ENCODE assay signal across 17 cellular contexts in genomic region chr7:108589874-108590273, GRCh38. TPM values are rescaled to one million over a fixed set of nuclear protein-coding genes. Genes with fewer than 3 reads are reported as not detected.
DNase-seq lines count a peak whose midpoint lies in the region; ATAC-seq and TF ChIP-seq lines count a peak whose summit lies in the region.
"Had no signal": no experiment of that assay in that cellular context is flagged by ENCODE, and none has a peak within 500 bp of the region (broad histone marks: within the 10 kb centered on the region; RNA-seq: fewer than 3 reads in every experiment).

No MANE protein-coding gene starts in this region.

- intact Hi-C loops in activated CD8-positive, alpha-beta T cell treated with anti-CD3 and anti-CD28 coated beads for 36 hours (cut with micrococcal nuclease): no loop called here

- POLR2A ChIA-PET in activated CD8-positive, alpha-beta T cell treated with anti-CD3 and anti-CD28 coated beads for 36 hours (lab: Charles Lee): no interaction called here

- no peaks in the 10 kb centered on the region for H3K36me3 Mint-ChIP-seq in chondrocyte (ENCODE audit: low read depth)
- no peaks in the 10 kb centered on the region for H3K36me3 Mint-ChIP-seq in nephron progenitor cell (ENCODE audit: low read depth)
- no peaks in the 10 kb centered on the region for H3K36me3 Mint-ChIP-seq in osteocyte (ENCODE audit: unreplicated experiment)
- no peaks in the 10 kb centered on the region for H3K36me3 Mint-ChIP-seq in activated CD8-positive, alpha-beta T cell treated with anti-CD3 and anti-CD28 coated beads for 36 hours (ENCODE audit: low read depth)

- no peak for DNase-seq in chondrocyte (ENCODE audit: low spot score)
- DNase-seq in nephron progenitor cell: no peak
- DNase-seq in osteocyte (ENCODE audit: extremely low spot score, unreplicated experiment): no peak
- no peak for DNase-seq in SHP77 (lab: John Stamatoyannopoulos, UW)
- no peak for DNase-seq in activated CD8-positive, alpha-beta T cell treated with anti-CD3 and anti-CD28 coated beads for 36 hours
- DNase-seq: activated CD4-positive, CD25-positive, alpha-beta regulatory T cell; activated CD8-positive, alpha-beta memory T cell treated with anti-CD3 and anti-CD28 coated beads for 24 hours; gastrocnemius medialis; MG63; NCI-H146; NCI-H345; posterior cingulate gyrus; stimulated activated CD4-positive, alpha-beta T cell treated with anti-CD3 and anti-CD28 coated beads, Interleukin-2, amount 100 ng/mL, for 48 hours had no signal

- ATAC-seq in GM18909 (IDR thresholded peaks at IDR 0.05; ENCODE audit: poor library complexity, unreplicated experiment) (peak; percentile 64), HG03520 (IDR thresholded peaks at IDR 0.05; ENCODE audit: unreplicated experiment) (peak; percentile 65), GM18858 (IDR thresholded peaks at IDR 0.05; ENCODE audit: unreplicated experiment) (no peak)
- no peak for ATAC-seq in activated CD8-positive, alpha-beta T cell treated with anti-CD3 and anti-CD28 coated beads for 36 hours
- ATAC-seq: gastrocnemius medialis, Right ventricle myocardium inferior had no signal

- peak overlapping the region; percentile 55 for H3K27ac Mint-ChIP-seq in chondrocyte (ENCODE audit: unreplicated experiment)
- peak overlapping the region; percentile 80 for H3K27ac Mint-ChIP-seq in nephron progenitor cell
- H3K27ac Mint-ChIP-seq in osteocyte (ENCODE audit: unreplicated experiment): no peak overlapping the region
- no peak overlapping the region for H3K27ac Mint-ChIP-seq in activated CD8-positive, alpha-beta T cell treated with anti-CD3 and anti-CD28 coated beads for 36 hours

- CTCF ChIA-PET in activated CD8-positive, alpha-beta T cell treated with anti-CD3 and anti-CD28 coated beads for 36 hours (lab: Charles Lee): no interaction called here

- H3K4me3 Mint-ChIP-seq in chondrocyte (ENCODE audit: unreplicated experiment) (no peak overlapping the region), nephron progenitor cell (no peak overlapping the region), osteocyte (ENCODE audit: unreplicated experiment) (no peak overlapping the region)
- H3K4me3 Mint-ChIP-seq in activated CD8-positive, alpha-beta T cell treated with anti-CD3 and anti-CD28 coated beads for 36 hours: no peak overlapping the region

- TF ChIP-seq CTCF in chondrocyte (IDR thresholded peaks at IDR 0.05): no peak
- no peak for TF ChIP-seq CTCF in nephron progenitor cell (IDR thresholded peaks at IDR 0.05)
- no peak for TF ChIP-seq CTCF in osteocyte (IDR thresholded peaks at IDR 0.05)
- no peak for TF ChIP-seq CTCF in activated CD8-positive, alpha-beta T cell treated with anti-CD3 and anti-CD28 coated beads for 36 hours (IDR thresholded peaks at IDR 0.05)

- peaks cover 6% of the 10 kb centered on the region for H3K27me3 Mint-ChIP-seq in chondrocyte (ENCODE audit: low read depth)
- peaks cover 7% of the 10 kb centered on the region for H3K27me3 Mint-ChIP-seq in nephron progenitor cell (ENCODE audit: low read depth, poor library complexity)
- H3K27me3 Mint-ChIP-seq in osteocyte (ENCODE audit: unreplicated experiment): peaks cover 36% of the 10 kb centered on the region
- H3K27me3 Mint-ChIP-seq in activated CD8-positive, alpha-beta T cell treated with anti-CD3 and anti-CD28 coated beads for 36 hours: peaks cover 2% of the 10 kb centered on the region

- H3K4me1 Mint-ChIP-seq in chondrocyte (ENCODE audit: low read depth) (peaks cover 12% of the 10 kb centered on the region), nephron progenitor cell (peaks cover 16% of the 10 kb centered on the region), osteocyte (ENCODE audit: unreplicated experiment) (peaks cover 12% of the 10 kb centered on the region)
- H3K4me1 Mint-ChIP-seq in activated CD8-positive, alpha-beta T cell treated with anti-CD3 and anti-CD28 coated beads for 36 hours (ENCODE audit: low read depth): no peaks in the 10 kb centered on the region

- H3K9me3 Mint-ChIP-seq in chondrocyte (ENCODE audit: low read depth): no peaks in the 10 kb centered on the region
- H3K9me3 Mint-ChIP-seq in nephron progenitor cell: no peaks in the 10 kb centered on the region
- no peaks in the 10 kb centered on the region for H3K9me3 Mint-ChIP-seq in osteocyte (ENCODE audit: unreplicated experiment)
- no peaks in the 10 kb centered on the region for H3K9me3 Mint-ChIP-seq in activated CD8-positive, alpha-beta T cell treated with anti-CD3 and anti-CD28 coated beads for 36 hours

RNA-seq across cellular contexts. Expression of gene DNAJB9, which starts 20.2 kb away (rescaled TPM):
- total RNA-seq in chondrocyte: 22.0 to 29.2 TPM (median 29.0 TPM) in 3 replicates
- total RNA-seq in osteocyte: 20.5 and 23.3 TPM in 2 replicates
- 10 to 100 TPM in 1 of 2 experiments, 1 to 10 TPM in 1; 6.5 to 11.6 TPM for total RNA-seq in activated CD8-positive, alpha-beta T cell treated with anti-CD3 and anti-CD28 coated beads for 36 hours

RNA-seq across cellular contexts. Expression of gene THAP5, which starts 20.4 kb away (rescaled TPM):
- 22.4 to 31.4 TPM (median 25.9 TPM) in 3 replicates for total RNA-seq in chondrocyte
- 26.8 and 29.8 TPM in 2 replicates for total RNA-seq in osteocyte
- 10 to 100 TPM; 26.5 to 28.8 TPM for total RNA-seq in activated CD8-positive, alpha-beta T cell treated with anti-CD3 and anti-CD28 coated beads for 36 hours

Comparison
In these comparisons a context has a peak if more than half of its experiments do, and no peak if none do; other contexts are left out.
1. ATAC-seq: peak in GM18909 (single experiment) and HG03520 (single experiment); none in GM18858 (single experiment) and activated CD8-positive, alpha-beta T cell treated with anti-CD3 and anti-CD28 coated beads for 36 hours (single experiment).
2. H3K27ac Mint-ChIP-seq: peak in chondrocyte (single experiment) and nephron progenitor cell (single experiment); none in osteocyte (single experiment) and activated CD8-positive, alpha-beta T cell treated with anti-CD3 and anti-CD28 coated beads for 36 hours (single experiment).